Comparison of ENCODE assay signal across 15 cellular contexts in the genomic region with DNA sequence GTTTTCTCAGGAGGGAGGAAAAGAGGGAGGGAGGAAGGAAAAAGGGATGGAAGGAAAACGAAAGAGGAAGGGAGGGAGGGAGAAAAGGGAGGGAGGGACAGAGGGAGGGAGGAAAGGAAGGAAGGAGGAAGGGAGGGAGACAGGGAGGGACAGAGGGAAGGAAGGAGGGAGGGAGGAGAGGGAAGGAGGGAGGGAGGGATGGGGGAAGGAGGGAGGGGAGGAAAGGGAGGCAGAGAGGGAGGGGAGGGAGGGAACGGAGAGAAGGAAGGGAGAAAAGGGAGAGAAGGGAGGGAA. TPM values are rescaled to one million over a fixed set of nuclear protein-coding genes. Genes with fewer than 3 reads are reported as not detected.
DNase-seq lines count a peak whose midpoint lies in the region; ATAC-seq lines count a peak whose summit lies in the region.
"Had no signal": no experiment of that assay in that cellular context is flagged by ENCODE, and none has a peak within 500 bp of the region (broad histone marks: within the 10 kb centered on the region; RNA-seq: fewer than 3 reads in every experiment).

No MANE protein-coding gene starts in this region.

- H3K9me3 ChIP-seq in iPS-20b (ENCODE audit: insufficient read depth, low read depth, low read length) (no peaks in the 10 kb centered on the region), skeletal muscle tissue (ENCODE audit: control insufficient read depth in 3 of 3, low read length in 3 of 3) (no peaks in the 10 kb centered on the region)

- H3K4me3 ChIP-seq in iPS-20b (ENCODE audit: low read length): no peak overlapping the region
- H3K4me3 ChIP-seq in skeletal muscle tissue (ENCODE audit: low read length in 3 of 3): peak overlapping the region in 2 of 3 donors; percentile 45 to 59

- H3K27ac Mint-ChIP-seq in dendritic cell treated with granulocyte-macrophage colony-stimulating factor and Interleukin-4, amounts not matched to agents 40 ng/mL and 50 ng/mL, for 4 days: peak overlapping the region; percentile 66

- no peak for ATAC-seq in HG03565 (IDR thresholded peaks at IDR 0.05; ENCODE audit: unreplicated experiment)
- ATAC-seq: naive thymus-derived CD4-positive, alpha-beta T cell had no signal

- H3K36me3 Mint-ChIP-seq in dendritic cell treated with granulocyte-macrophage colony-stimulating factor and Interleukin-4, amounts not matched to agents 40 ng/mL and 50 ng/mL, for 4 days (ENCODE audit: low read depth): peaks cover 74% of the 10 kb centered on the region

- DNase-seq in EL (peak; percentile 29), SHP77 (lab: John Stamatoyannopoulos, UW) (no peak), DMS 273 (lab: John Stamatoyannopoulos, UW; ENCODE audit: unreplicated experiment) (no peak), T1000 (lab: John Stamatoyannopoulos, UW) (no peak)
- DNase-seq: CD4-positive, alpha-beta memory T cell; naive thymus-derived CD4-positive, alpha-beta T cell; NCI-H1105; stimulated activated CD4-positive, alpha-beta T cell treated with anti-CD3 and anti-CD28 coated beads, Interleukin-2, amount 100 ng/mL, for 48 hours; SW 1271; trophoblast cell had no signal

- H3K27me3 ChIP-seq in iPS-20b (ENCODE audit: insufficient read depth, low read length): no peaks in the 10 kb centered on the region
- H3K27me3 ChIP-seq in skeletal muscle tissue (ENCODE audit: control insufficient read depth in 3 of 3, insufficient read depth in 3 of 3, low read length in 3 of 3): no peaks in the 10 kb centered on the region

- H3K9me3 Mint-ChIP-seq in dendritic cell treated with granulocyte-macrophage colony-stimulating factor and Interleukin-4, amounts not matched to agents 40 ng/mL and 50 ng/mL, for 4 days: no peaks in the 10 kb centered on the region
- H3K9me3 Mint-ChIP-seq: CD4-positive, alpha-beta memory T cell had no signal

- peaks cover 10% of the 10 kb centered on the region for H3K4me1 Mint-ChIP-seq in dendritic cell treated with granulocyte-macrophage colony-stimulating factor and Interleukin-4, amounts not matched to agents 40 ng/mL and 50 ng/mL, for 4 days (ENCODE audit: low read depth)

- H3K36me3 ChIP-seq in iPS-20b (ENCODE audit: insufficient read depth, low read depth, low read length) (peaks cover 46% of the 10 kb centered on the region), skeletal muscle tissue (ENCODE audit: control insufficient read depth in 3 of 3, insufficient read depth in 3 of 3, low read length in 3 of 3) (peaks cover 29 to 38% (median 33%) of the 10 kb centered on the region in 3 donors)

- H3K9ac ChIP-seq in iPS-20b (ENCODE audit: low read depth, low read length): peak overlapping the region; percentile 65; the same call in 1 of the 2 replicates
- H3K9ac ChIP-seq in skeletal muscle tissue (ENCODE audit: low read depth in 1 of 3, low read length in 3 of 3): peak overlapping the region in 1 of 3 donors; percentile 70

- H3K27me3 Mint-ChIP-seq in dendritic cell treated with granulocyte-macrophage colony-stimulating factor and Interleukin-4, amounts not matched to agents 40 ng/mL and 50 ng/mL, for 4 days: no peaks in the 10 kb centered on the region
- H3K27me3 Mint-ChIP-seq: CD4-positive, alpha-beta memory T cell; naive thymus-derived CD4-positive, alpha-beta T cell had no signal

- intact Hi-C loops in dendritic cell treated with granulocyte-macrophage colony-stimulating factor and Interleukin-4, amounts not matched to agents 40 ng/mL and 50 ng/mL, for 4 days (cut with micrococcal nuclease): no loop called here

- peak overlapping the region; percentile 58 for H3K27ac ChIP-seq in iPS-20b (ENCODE audit: low read length)
- peak overlapping the region; percentile 64 for H3K27ac ChIP-seq in skeletal muscle tissue (ENCODE audit: low read depth, low read length)
- H3K27ac ChIP-seq: HL-60 had no signal

- H3K4me1 ChIP-seq in iPS-20b (ENCODE audit: insufficient read depth, low read length) (peaks cover 5% of the 10 kb centered on the region; the same call in 1 of the 2 replicates), skeletal muscle tissue (ENCODE audit: control insufficient read depth in 3 of 3, insufficient read depth in 3 of 3, low read length in 3 of 3) (peaks cover 2 to 4% (median 4%) of the 10 kb centered on the region in 3 donors)

- no peak overlapping the region for H3K4me3 Mint-ChIP-seq in dendritic cell treated with granulocyte-macrophage colony-stimulating factor and Interleukin-4, amounts not matched to agents 40 ng/mL and 50 ng/mL, for 4 days
- H3K4me3 Mint-ChIP-seq: CD4-positive, alpha-beta memory T cell; naive thymus-derived CD4-positive, alpha-beta T cell had no signal

RNA-seq across cellular contexts. Expression of a gene that starts 15.4 kb away (rescaled TPM):
- 9.9 TPM for total RNA-seq in skeletal muscle tissue

RNA-seq across cellular contexts. Expression of a gene that starts 15.4 kb away (rescaled TPM):
- 25.6 TPM for total RNA-seq in skeletal muscle tissue
